1 cellular context compared by ENCODE assay signal in the genomic region with DNA sequence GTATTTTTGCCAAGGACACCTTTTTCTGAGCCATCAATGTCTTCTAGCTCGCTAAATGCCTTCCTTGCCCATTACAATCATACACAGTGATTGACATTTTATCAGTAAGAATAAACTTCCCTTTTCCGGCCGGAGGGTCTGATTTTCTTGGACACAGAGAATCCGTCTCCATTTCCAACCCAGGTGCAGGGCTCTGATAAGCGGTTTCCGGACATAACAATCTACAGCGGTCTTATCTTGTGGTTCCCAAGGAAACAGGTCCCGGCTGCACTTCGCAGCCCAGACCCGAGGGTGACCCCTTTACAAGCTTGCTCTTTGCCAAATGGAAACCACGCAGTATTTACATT.
TF ChIP-seq lines count a peak whose summit lies in the region.

No MANE protein-coding gene starts in this region.

TF ChIP-seq in K562, 482 proteins besides CTCF, POLR2A, EP300 and RAD21 (continued from another document and continues in another):
- TF ChIP-seq, protein P1, sequence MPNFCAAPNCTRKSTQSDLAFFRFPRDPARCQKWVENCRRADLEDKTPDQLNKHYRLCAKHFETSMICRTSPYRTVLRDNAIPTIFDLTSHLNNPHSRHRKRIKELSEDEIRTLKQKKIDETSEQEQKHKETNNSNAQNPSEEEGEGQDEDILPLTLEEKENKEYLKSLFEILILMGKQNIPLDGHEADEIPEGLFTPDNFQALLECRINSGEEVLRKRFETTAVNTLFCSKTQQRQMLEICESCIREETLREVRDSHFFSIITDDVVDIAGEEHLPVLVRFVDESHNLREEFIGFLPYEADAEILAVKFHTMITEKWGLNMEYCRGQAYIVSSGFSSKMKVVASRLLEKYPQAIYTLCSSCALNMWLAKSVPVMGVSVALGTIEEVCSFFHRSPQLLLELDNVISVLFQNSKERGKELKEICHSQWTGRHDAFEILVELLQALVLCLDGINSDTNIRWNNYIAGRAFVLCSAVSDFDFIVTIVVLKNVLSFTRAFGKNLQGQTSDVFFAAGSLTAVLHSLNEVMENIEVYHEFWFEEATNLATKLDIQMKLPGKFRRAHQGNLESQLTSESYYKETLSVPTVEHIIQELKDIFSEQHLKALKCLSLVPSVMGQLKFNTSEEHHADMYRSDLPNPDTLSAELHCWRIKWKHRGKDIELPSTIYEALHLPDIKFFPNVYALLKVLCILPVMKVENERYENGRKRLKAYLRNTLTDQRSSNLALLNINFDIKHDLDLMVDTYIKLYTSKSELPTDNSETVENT (CRISPR knock-in tag; IDR thresholded peaks at IDR 0.05) = no peak
- TF ChIP-seq CTBP1 (IDR thresholded peaks at IDR 0.05; ENCODE audit: borderline replicate concordance) (peak; percentile 76; the same call in 1 of the 2 replicates), DMBX1 (CRISPR knock-in tag; IDR thresholded peaks at IDR 0.05; ENCODE audit: borderline replicate concordance) (peak; percentile 91), MAFF (IDR thresholded peaks at IDR 0.05; ENCODE audit: low read length) (no peak; the same call in 1 of the 2 replicates), GATA2 (CRISPR knock-in tag; IDR thresholded peaks at IDR 0.05) (peak; percentile 97), MXI1 (IDR thresholded peaks at IDR 0.05; ENCODE audit: low read depth, low read length) (peak; percentile 59; the same call in 1 of the 2 replicates), ZBED1 (IDR thresholded peaks at IDR 0.05) (peak; percentile 86; the same call in 1 of the 2 replicates), SP1 (CRISPR knock-in tag; IDR thresholded peaks at IDR 0.05) (peak; percentile 16; the same call in 1 of the 2 replicates), SNIP1 (IDR thresholded peaks at IDR 0.05; ENCODE audit: low read depth) (no peak), SAP30 (IDR thresholded peaks at IDR 0.05; ENCODE audit: borderline replicate concordance, insufficient read depth, low read depth, low read length, poor library complexity, severe bottlenecking) (no peak), TOE1 (IDR thresholded peaks at IDR 0.05; ENCODE audit: borderline replicate concordance) (no peak), TOE1 (CRISPR knock-in tag; IDR thresholded peaks at IDR 0.05; ENCODE audit: borderline replicate concordance, low read depth) (no peak), RBM14 (IDR thresholded peaks at IDR 0.05; ENCODE audit: borderline replicate concordance, insufficient read depth, low read depth, low read length) (no peak), RCOR1 (IDR thresholded peaks at IDR 0.05; ENCODE audit: borderline replicate concordance in 1 of 2, low read depth in 2 of 2, low read length in 2 of 2) (peak; percentile 100), FOXK2 (conservative IDR thresholded peaks at IDR 0.05 in 1 of 2, IDR thresholded peaks at IDR 0.05 in 1 of 2; ENCODE audit: low read depth in 2 of 2) (peak in 1 of 2 experiments; percentile 90; a peak in 1 of 4 replicates), STAG1 (CRISPR knock-in tag; IDR thresholded peaks at IDR 0.05; ENCODE audit: borderline replicate concordance) (no peak), ZNF583 (CRISPR knock-in tag; IDR thresholded peaks at IDR 0.05) (no peak), ETS2 (tag; IDR thresholded peaks at IDR 0.05; ENCODE audit: borderline replicate concordance, poor library complexity, severe bottlenecking) (no peak), FIP1L1 (IDR thresholded peaks at IDR 0.05; ENCODE audit: low read depth, low read length, poor library complexity, severe bottlenecking) (no peak)
- TF ChIP-seq, protein P2, sequence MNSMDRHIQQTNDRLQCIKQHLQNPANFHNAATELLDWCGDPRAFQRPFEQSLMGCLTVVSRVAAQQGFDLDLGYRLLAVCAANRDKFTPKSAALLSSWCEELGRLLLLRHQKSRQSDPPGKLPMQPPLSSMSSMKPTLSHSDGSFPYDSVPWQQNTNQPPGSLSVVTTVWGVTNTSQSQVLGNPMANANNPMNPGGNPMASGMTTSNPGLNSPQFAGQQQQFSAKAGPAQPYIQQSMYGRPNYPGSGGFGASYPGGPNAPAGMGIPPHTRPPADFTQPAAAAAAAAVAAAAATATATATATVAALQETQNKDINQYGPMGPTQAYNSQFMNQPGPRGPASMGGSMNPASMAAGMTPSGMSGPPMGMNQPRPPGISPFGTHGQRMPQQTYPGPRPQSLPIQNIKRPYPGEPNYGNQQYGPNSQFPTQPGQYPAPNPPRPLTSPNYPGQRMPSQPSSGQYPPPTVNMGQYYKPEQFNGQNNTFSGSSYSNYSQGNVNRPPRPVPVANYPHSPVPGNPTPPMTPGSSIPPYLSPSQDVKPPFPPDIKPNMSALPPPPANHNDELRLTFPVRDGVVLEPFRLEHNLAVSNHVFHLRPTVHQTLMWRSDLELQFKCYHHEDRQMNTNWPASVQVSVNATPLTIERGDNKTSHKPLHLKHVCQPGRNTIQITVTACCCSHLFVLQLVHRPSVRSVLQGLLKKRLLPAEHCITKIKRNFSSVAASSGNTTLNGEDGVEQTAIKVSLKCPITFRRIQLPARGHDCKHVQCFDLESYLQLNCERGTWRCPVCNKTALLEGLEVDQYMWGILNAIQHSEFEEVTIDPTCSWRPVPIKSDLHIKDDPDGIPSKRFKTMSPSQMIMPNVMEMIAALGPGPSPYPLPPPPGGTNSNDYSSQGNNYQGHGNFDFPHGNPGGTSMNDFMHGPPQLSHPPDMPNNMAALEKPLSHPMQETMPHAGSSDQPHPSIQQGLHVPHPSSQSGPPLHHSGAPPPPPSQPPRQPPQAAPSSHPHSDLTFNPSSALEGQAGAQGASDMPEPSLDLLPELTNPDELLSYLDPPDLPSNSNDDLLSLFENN (IDR thresholded peaks at IDR 0.05; ENCODE audit: low read depth in 2 of 2, low read length in 2 of 2) = peak in 1 of 2 experiments; percentile 97; a peak in 2 of 4 replicates
- TF ChIP-seq, protein P3, sequence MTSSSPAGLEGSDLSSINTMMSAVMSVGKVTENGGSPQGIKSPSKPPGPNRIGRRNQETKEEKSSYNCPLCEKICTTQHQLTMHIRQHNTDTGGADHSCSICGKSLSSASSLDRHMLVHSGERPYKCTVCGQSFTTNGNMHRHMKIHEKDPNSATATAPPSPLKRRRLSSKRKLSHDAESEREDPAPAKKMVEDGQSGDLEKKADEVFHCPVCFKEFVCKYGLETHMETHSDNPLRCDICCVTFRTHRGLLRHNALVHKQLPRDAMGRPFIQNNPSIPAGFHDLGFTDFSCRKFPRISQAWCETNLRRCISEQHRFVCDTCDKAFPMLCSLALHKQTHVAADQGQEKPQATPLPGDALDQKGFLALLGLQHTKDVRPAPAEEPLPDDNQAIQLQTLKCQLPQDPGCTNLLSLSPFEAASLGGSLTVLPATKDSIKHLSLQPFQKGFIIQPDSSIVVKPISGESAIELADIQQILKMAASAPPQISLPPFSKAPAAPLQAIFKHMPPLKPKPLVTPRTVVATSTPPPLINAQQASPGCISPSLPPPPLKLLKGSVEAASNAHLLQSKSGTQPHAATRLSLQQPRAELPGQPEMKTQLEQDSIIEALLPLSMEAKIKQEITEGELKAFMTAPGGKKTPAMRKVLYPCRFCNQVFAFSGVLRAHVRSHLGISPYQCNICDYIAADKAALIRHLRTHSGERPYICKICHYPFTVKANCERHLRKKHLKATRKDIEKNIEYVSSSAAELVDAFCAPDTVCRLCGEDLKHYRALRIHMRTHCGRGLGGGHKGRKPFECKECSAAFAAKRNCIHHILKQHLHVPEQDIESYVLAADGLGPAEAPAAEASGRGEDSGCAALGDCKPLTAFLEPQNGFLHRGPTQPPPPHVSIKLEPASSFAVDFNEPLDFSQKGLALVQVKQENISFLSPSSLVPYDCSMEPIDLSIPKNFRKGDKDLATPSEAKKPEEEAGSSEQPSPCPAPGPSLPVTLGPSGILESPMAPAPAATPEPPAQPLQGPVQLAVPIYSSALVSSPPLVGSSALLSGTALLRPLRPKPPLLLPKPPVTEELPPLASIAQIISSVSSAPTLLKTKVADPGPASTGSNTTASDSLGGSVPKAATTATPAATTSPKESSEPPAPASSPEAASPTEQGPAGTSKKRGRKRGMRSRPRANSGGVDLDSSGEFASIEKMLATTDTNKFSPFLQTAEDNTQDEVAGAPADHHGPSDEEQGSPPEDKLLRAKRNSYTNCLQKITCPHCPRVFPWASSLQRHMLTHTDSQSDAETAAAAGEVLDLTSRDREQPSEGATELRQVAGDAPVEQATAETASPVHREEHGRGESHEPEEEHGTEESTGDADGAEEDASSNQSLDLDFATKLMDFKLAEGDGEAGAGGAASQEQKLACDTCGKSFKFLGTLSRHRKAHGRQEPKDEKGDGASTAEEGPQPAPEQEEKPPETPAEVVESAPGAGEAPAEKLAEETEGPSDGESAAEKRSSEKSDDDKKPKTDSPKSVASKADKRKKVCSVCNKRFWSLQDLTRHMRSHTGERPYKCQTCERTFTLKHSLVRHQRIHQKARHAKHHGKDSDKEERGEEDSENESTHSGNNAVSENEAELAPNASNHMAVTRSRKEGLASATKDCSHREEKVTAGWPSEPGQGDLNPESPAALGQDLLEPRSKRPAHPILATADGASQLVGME (CRISPR knock-in tag; IDR thresholded peaks at IDR 0.05) = no peak
- TF ChIP-seq, protein P4, sequence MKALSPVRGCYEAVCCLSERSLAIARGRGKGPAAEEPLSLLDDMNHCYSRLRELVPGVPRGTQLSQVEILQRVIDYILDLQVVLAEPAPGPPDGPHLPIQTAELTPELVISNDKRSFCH (CRISPR knock-in tag; IDR thresholded peaks at IDR 0.05) = no peak
- TF ChIP-seq, protein P4 (tag; IDR thresholded peaks at IDR 0.05) = peak; percentile 89
- TF ChIP-seq, protein P5, sequence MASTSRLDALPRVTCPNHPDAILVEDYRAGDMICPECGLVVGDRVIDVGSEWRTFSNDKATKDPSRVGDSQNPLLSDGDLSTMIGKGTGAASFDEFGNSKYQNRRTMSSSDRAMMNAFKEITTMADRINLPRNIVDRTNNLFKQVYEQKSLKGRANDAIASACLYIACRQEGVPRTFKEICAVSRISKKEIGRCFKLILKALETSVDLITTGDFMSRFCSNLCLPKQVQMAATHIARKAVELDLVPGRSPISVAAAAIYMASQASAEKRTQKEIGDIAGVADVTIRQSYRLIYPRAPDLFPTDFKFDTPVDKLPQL (IDR thresholded peaks at IDR 0.05; ENCODE audit: extremely low read depth, insufficient read length) = no peak
- TF ChIP-seq, protein P6, sequence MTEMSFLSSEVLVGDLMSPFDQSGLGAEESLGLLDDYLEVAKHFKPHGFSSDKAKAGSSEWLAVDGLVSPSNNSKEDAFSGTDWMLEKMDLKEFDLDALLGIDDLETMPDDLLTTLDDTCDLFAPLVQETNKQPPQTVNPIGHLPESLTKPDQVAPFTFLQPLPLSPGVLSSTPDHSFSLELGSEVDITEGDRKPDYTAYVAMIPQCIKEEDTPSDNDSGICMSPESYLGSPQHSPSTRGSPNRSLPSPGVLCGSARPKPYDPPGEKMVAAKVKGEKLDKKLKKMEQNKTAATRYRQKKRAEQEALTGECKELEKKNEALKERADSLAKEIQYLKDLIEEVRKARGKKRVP (CRISPR knock-in tag; IDR thresholded peaks at IDR 0.05) = 0 out of 2 replicates have a peak, but pooled peaks have one; percentile 7
